Comparison of ENCODE assay signal across 1 cellular context in genomic region chr21:44506279-44507255, GRCh38.
TF ChIP-seq lines count a peak whose summit lies in the region.

No MANE protein-coding gene starts in this region.

TF ChIP-seq in HepG2, 621 proteins besides CTCF, POLR2A, EP300 and RAD21 (continued from another document and continues in another):
- TF ChIP-seq TRIM22 (IDR thresholded peaks at IDR 0.05) (no peak), HES4 (CRISPR knock-in tag; IDR thresholded peaks at IDR 0.05; ENCODE audit: borderline replicate concordance) (no peak; the same call in 1 of the 2 replicates), ZNF574 (CRISPR knock-in tag; IDR thresholded peaks at IDR 0.05) (0 out of 2 replicates have a peak, but pooled peaks have one; percentile 21), MED1 (CRISPR knock-in tag; IDR thresholded peaks at IDR 0.05) (peak; percentile 30; the same call in 1 of the 2 replicates), HOXA3 (CRISPR knock-in tag; IDR thresholded peaks at IDR 0.05) (peak; percentile 34; the same call in 1 of the 2 replicates), ZNF607 (CRISPR knock-in tag; IDR thresholded peaks at IDR 0.05; ENCODE audit: borderline replicate concordance) (0 out of 2 replicates have a peak, but pooled peaks have one; percentile 27), DR1 (CRISPR knock-in tag; IDR thresholded peaks at IDR 0.05) (peak; percentile 70), FOXO4 (CRISPR knock-in tag; conservative IDR thresholded peaks at IDR 0.05) (0 out of 2 replicates have a peak, but pooled peaks have one; percentile 90), POLR2AphosphoS5 (IDR thresholded peaks at IDR 0.05; ENCODE audit: low read depth, low read length) (no peak), HCFC1 (IDR thresholded peaks at IDR 0.05; ENCODE audit: low read depth, low read length) (no peak), ZNF235 (CRISPR knock-in tag; IDR thresholded peaks at IDR 0.05; ENCODE audit: borderline replicate concordance) (no peak; the same call in 1 of the 2 replicates), ARID2 (CRISPR knock-in tag; IDR thresholded peaks at IDR 0.05; ENCODE audit: borderline replicate concordance) (no peak), ZHX2 (IDR thresholded peaks at IDR 0.05; ENCODE audit: low read depth) (no peak), ZHX2 (CRISPR knock-in tag; IDR thresholded peaks at IDR 0.05; ENCODE audit: borderline replicate concordance) (no peak), ZSCAN5A (CRISPR knock-in tag; IDR thresholded peaks at IDR 0.05; ENCODE audit: borderline replicate concordance) (no peak), ZNF354B (CRISPR knock-in tag; IDR thresholded peaks at IDR 0.05) (0 out of 2 replicates have a peak, but pooled peaks have one; percentile 85), SP2 (CRISPR knock-in tag; IDR thresholded peaks at IDR 0.05) (0 out of 2 replicates have a peak, but pooled peaks have one; percentile 38), IKZF5 (CRISPR knock-in tag; IDR thresholded peaks at IDR 0.05) (no peak), SSRP1 (CRISPR knock-in tag; IDR thresholded peaks at IDR 0.05) (no peak), ZBTB7B (CRISPR knock-in tag; IDR thresholded peaks at IDR 0.05) (peak; percentile 9; the same call in 1 of the 2 replicates), POLR2G (IDR thresholded peaks at IDR 0.05; ENCODE audit: low read depth, low read length) (peak; percentile 37), ZNF264 (CRISPR knock-in tag; IDR thresholded peaks at IDR 0.05) (peak; percentile 55; the same call in 1 of the 2 replicates), ZNF614 (CRISPR knock-in tag; IDR thresholded peaks at IDR 0.05; ENCODE audit: borderline replicate concordance) (no peak), ZNF253 (CRISPR knock-in tag; IDR thresholded peaks at IDR 0.05; ENCODE audit: borderline replicate concordance) (0 out of 2 replicates have a peak, but pooled peaks have one; percentile 41), ZNF839 (CRISPR knock-in tag; IDR thresholded peaks at IDR 0.05; ENCODE audit: borderline replicate concordance) (no peak), ZC3H13 (CRISPR knock-in tag; IDR thresholded peaks at IDR 0.05) (0 out of 2 replicates have a peak, but pooled peaks have one; percentile 51), ZNF18 (CRISPR knock-in tag; IDR thresholded peaks at IDR 0.05; ENCODE audit: insufficient replicate concordance) (no peak), EHMT2 (IDR thresholded peaks at IDR 0.05; ENCODE audit: borderline replicate concordance, low read depth, low read length) (no peak), ZBTB8A (CRISPR knock-in tag; IDR thresholded peaks at IDR 0.05; ENCODE audit: borderline replicate concordance, low read depth) (no peak), ZNF234 (CRISPR knock-in tag; conservative IDR thresholded peaks at IDR 0.05) (0 out of 2 replicates have a peak, but pooled peaks have one; percentile 73), MED8 (CRISPR knock-in tag; IDR thresholded peaks at IDR 0.05; ENCODE audit: insufficient replicate concordance) (no peak), ZBTB43 (CRISPR knock-in tag; conservative IDR thresholded peaks at IDR 0.05) (0 out of 2 replicates have a peak, but pooled peaks have one; percentile 14), RERE (CRISPR knock-in tag; IDR thresholded peaks at IDR 0.05; ENCODE audit: low read depth) (no peak)
